In genomic region chr4:178086324-178086723, GRCh38 we compare ENCODE assay signal across 19 cellular contexts.
DNase-seq lines count a peak whose midpoint lies in the region; FAIRE-seq and TF ChIP-seq lines count a peak whose summit lies in the region.
"Had no signal": no experiment of that assay in that cellular context is flagged by ENCODE, and none has a peak within 500 bp of the region (broad histone marks: within the 10 kb centered on the region; RNA-seq: fewer than 3 reads in every experiment).

No MANE protein-coding gene starts in this region.

- no peaks in the 10 kb centered on the region for H4K20me1 ChIP-seq in neural progenitor cell (ENCODE audit: low read depth)

- H3K4me3 ChIP-seq in endocrine pancreas (ENCODE audit: control insufficient read depth, insufficient read depth, low read length), result peak overlapping the region; percentile 59
- no peak overlapping the region for H3K4me3 ChIP-seq in neural progenitor cell
- H3K4me3 ChIP-seq: cardiac muscle cell, HAP-1, sigmoid colon, tibial artery had no signal

- H3K9me3 Mint-ChIP-seq in neural progenitor cell, result no peaks in the 10 kb centered on the region
- peaks cover 10% of the 10 kb centered on the region for H3K9me3 Mint-ChIP-seq in activated T-helper 2 cell treated with anti-CD3 and anti-CD28 coated beads, Interferon-gamma antibody, Interleukin-2, Interleukin-4, amounts not matched to agents 10 μg/mL and 5 μg/mL and 100 μg/mL, durations not matched to agents 14 hours and 24 hours and 36 hours

- H3K4me1 ChIP-seq in endocrine pancreas (ENCODE audit: control insufficient read depth, insufficient read depth, low read length) (no peaks in the 10 kb centered on the region), neural progenitor cell (no peaks in the 10 kb centered on the region)
- H3K4me1 ChIP-seq: HAP-1, sigmoid colon, tibial artery had no signal

- H3K9me3 ChIP-seq in endocrine pancreas (ENCODE audit: control insufficient read depth, low read length) (no peaks in the 10 kb centered on the region), neural progenitor cell (ENCODE audit: low read depth) (no peaks in the 10 kb centered on the region)
- H3K9me3 ChIP-seq: HAP-1, neutrophil, sigmoid colon, tibial artery had no signal

- H2AFZ ChIP-seq in neural progenitor cell (replicated peaks), result peak overlapping the region; percentile 87

- H3K4me1 Mint-ChIP-seq in neural progenitor cell, result no peaks in the 10 kb centered on the region
- H3K4me1 Mint-ChIP-seq in activated T-helper 2 cell treated with anti-CD3 and anti-CD28 coated beads, Interferon-gamma antibody, Interleukin-2, Interleukin-4, amounts not matched to agents 10 μg/mL and 5 μg/mL and 100 μg/mL, durations not matched to agents 14 hours and 24 hours and 36 hours (ENCODE audit: low read depth), result no peaks in the 10 kb centered on the region
- H3K4me1 Mint-ChIP-seq: activated naive CD8-positive, alpha-beta T cell treated with anti-CD3 and anti-CD28 coated beads, Interleukin-2, amount 50 U/mL, for 24 hours; memory B cell had no signal

- H3K27ac Mint-ChIP-seq in neural progenitor cell, result no peak overlapping the region
- no peak overlapping the region for H3K27ac Mint-ChIP-seq in activated T-helper 2 cell treated with anti-CD3 and anti-CD28 coated beads, Interferon-gamma antibody, Interleukin-2, Interleukin-4, amounts not matched to agents 10 μg/mL and 5 μg/mL and 100 μg/mL, durations not matched to agents 14 hours and 24 hours and 36 hours
- H3K27ac Mint-ChIP-seq: activated naive CD8-positive, alpha-beta T cell treated with anti-CD3 and anti-CD28 coated beads, Interleukin-2, amount 50 U/mL, for 24 hours; CD4-positive, alpha-beta T cell; memory B cell had no signal

- no peak for FAIRE-seq in D721Med (lab: Jason Lieb, UNC)

- H3K27me3 ChIP-seq in endocrine pancreas (ENCODE audit: control insufficient read depth, insufficient read depth, low read length), result no peaks in the 10 kb centered on the region
- H3K27me3 ChIP-seq in neural progenitor cell, result no peaks in the 10 kb centered on the region
- H3K27me3 ChIP-seq: cardiac muscle cell, neutrophil, sigmoid colon, tibial artery had no signal

- H3K4me2 ChIP-seq in neural progenitor cell, result no peak overlapping the region

- no peaks in the 10 kb centered on the region for H3K36me3 Mint-ChIP-seq in neural progenitor cell
- H3K36me3 Mint-ChIP-seq in activated T-helper 2 cell treated with anti-CD3 and anti-CD28 coated beads, Interferon-gamma antibody, Interleukin-2, Interleukin-4, amounts not matched to agents 10 μg/mL and 5 μg/mL and 100 μg/mL, durations not matched to agents 14 hours and 24 hours and 36 hours (ENCODE audit: low read depth), result no peaks in the 10 kb centered on the region
- H3K36me3 Mint-ChIP-seq: memory B cell had no signal

- no peak overlapping the region for H3K9ac ChIP-seq in endocrine pancreas (ENCODE audit: control insufficient read depth, insufficient read depth, low read length)
- H3K9ac ChIP-seq in neural progenitor cell, result no peak overlapping the region

- H3K27ac ChIP-seq in neural progenitor cell, result no peak overlapping the region
- H3K27ac ChIP-seq: cardiac muscle cell, neutrophil, sigmoid colon, tibial artery had no signal

- no peaks in the 10 kb centered on the region for H3K79me2 ChIP-seq in neural progenitor cell (ENCODE audit: low read depth)

- no peak overlapping the region for H3K4me3 Mint-ChIP-seq in neural progenitor cell
- no peak overlapping the region for H3K4me3 Mint-ChIP-seq in activated T-helper 2 cell treated with anti-CD3 and anti-CD28 coated beads, Interferon-gamma antibody, Interleukin-2, Interleukin-4, amounts not matched to agents 10 μg/mL and 5 μg/mL and 100 μg/mL, durations not matched to agents 14 hours and 24 hours and 36 hours (ENCODE audit: low read depth)
- H3K4me3 Mint-ChIP-seq: activated naive CD8-positive, alpha-beta T cell treated with anti-CD3 and anti-CD28 coated beads, Interleukin-2, amount 50 U/mL, for 24 hours; CD4-positive, alpha-beta T cell; memory B cell had no signal

- no peaks in the 10 kb centered on the region for H3K36me3 ChIP-seq in endocrine pancreas (ENCODE audit: control insufficient read depth, insufficient read depth, low read length)
- no peaks in the 10 kb centered on the region for H3K36me3 ChIP-seq in neural progenitor cell
- H3K36me3 ChIP-seq: cardiac muscle cell, HAP-1, neutrophil, sigmoid colon, tibial artery had no signal

- peaks cover 3% of the 10 kb centered on the region for H3K27me3 Mint-ChIP-seq in neural progenitor cell (ENCODE audit: insufficient read depth, low read depth)
- H3K27me3 Mint-ChIP-seq in activated T-helper 2 cell treated with anti-CD3 and anti-CD28 coated beads, Interferon-gamma antibody, Interleukin-2, Interleukin-4, amounts not matched to agents 10 μg/mL and 5 μg/mL and 100 μg/mL, durations not matched to agents 14 hours and 24 hours and 36 hours (ENCODE audit: low read depth), result no peaks in the 10 kb centered on the region
- H3K27me3 Mint-ChIP-seq: activated naive CD8-positive, alpha-beta T cell treated with anti-CD3 and anti-CD28 coated beads, Interleukin-2, amount 50 U/mL, for 24 hours; CD4-positive, alpha-beta T cell; memory B cell had no signal

- intact Hi-C loops in activated T-helper 2 cell treated with anti-CD3 and anti-CD28 coated beads, Interferon-gamma antibody, Interleukin-2, Interleukin-4, amounts not matched to agents 10 μg/mL and 5 μg/mL and 100 μg/mL, durations not matched to agents 14 hours and 24 hours and 36 hours (cut with micrococcal nuclease), result no loop called here

- no peaks in the 10 kb centered on the region for H3F3A ChIP-seq in neural progenitor cell (ENCODE audit: low read depth)

- peak; percentile 29 for TF ChIP-seq CTCF in D721Med (IDR thresholded peaks at IDR 0.05; ENCODE audit: insufficient read depth, missing control alignments)
- peak; percentile 49 for TF ChIP-seq CTCF in neural progenitor cell (IDR thresholded peaks at IDR 0.05)

- no peak for DNase-seq in D721Med (ENCODE audit: insufficient read length, low spot score)
- peak; percentile 7 for DNase-seq in HT-29 (ENCODE audit: low spot score)
- DNase-seq in neural progenitor cell (ENCODE audit: low spot score), result peak; percentile 60
- DNase-seq in NCI-H446 treated with DMSO at 0.1 percent for 48 hours (lab: John Stamatoyannopoulos, UW), result no peak
- no peak for DNase-seq in cortex of kidney (lab: John Stamatoyannopoulos, UW)
- no peak for DNase-seq in activated T-helper 2 cell treated with anti-CD3 and anti-CD28 coated beads, Interferon-gamma antibody, Interleukin-2, Interleukin-4, amounts not matched to agents 10 μg/mL and 5 μg/mL and 100 μg/mL, durations not matched to agents 14 hours and 24 hours and 36 hours (ENCODE audit: low spot score)
- DNase-seq: activated CD4-positive, alpha-beta T cell treated with anti-CD3 and anti-CD28 coated beads, Interleukin-2, amount 50 U/mL, for 4 hours; activated naive CD8-positive, alpha-beta T cell treated with anti-CD3 and anti-CD28 coated beads, Interleukin-2, amount 50 U/mL, for 24 hours; CD4-positive, alpha-beta T cell; effector memory CD4-positive, alpha-beta T cell; MV-4-11; sigmoid colon; stimulated activated CD4-positive, alpha-beta T cell treated with anti-CD3 and anti-CD28 coated beads, Interleukin-4, amount 100 ng/mL, for 4 hours; tibial artery had no signal

Comparison
In these comparisons a context has a peak if more than half of its experiments do, and no peak if none do; other contexts are left out.
1. DNase-seq: peak in HT-29 (single experiment) and neural progenitor cell (single experiment); none in D721Med (single experiment), NCI-H446 treated with DMSO at 0.1 percent for 48 hours (single experiment), cortex of kidney (single experiment) and activated T-helper 2 cell treated with anti-CD3 and anti-CD28 coated beads, Interferon-gamma antibody, Interleukin-2, Interleukin-4, amounts not matched to agents 10 μg/mL and 5 μg/mL and 100 μg/mL, durations not matched to agents 14 hours and 24 hours and 36 hours (single experiment).